32 cellular contexts compared by ENCODE assay signal in the genomic region with DNA sequence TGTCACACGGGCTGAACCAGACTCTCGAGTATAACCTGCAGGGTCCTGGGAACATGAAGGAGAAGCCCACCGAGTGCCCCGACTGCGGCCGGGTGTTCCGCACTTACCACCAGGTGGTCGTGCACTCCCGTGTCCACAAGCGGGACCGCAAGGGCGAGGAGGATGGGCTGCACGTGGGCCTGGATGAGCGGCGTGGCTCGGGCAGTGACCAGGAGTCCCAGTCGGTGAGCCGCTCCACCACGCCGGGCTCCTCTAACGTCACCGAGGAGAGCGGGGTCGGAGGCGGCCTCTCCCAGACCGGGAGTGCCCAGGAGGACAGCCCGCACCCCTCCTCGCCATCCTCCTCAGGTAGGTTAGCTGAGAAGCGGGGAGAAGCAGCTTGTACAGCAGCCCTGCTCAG.
"Had no signal": no experiment of that assay in that cellular context is flagged by ENCODE, and none has a peak within 500 bp of the region (broad histone marks: within the 10 kb centered on the region; RNA-seq: fewer than 3 reads in every experiment).

No MANE protein-coding gene starts in this region.

- H3K27ac ChIP-seq: adrenal gland, body of pancreas, brain microvascular endothelial cell, breast epithelium, VCaP had no signal

- DNase-seq: activated B cell treated with CpG ODN at 0.5 μM for 24 hours; activated CD4-positive, alpha-beta memory T cell treated with anti-CD3 and anti-CD28 coated beads for 36 hours; activated CD4-positive, alpha-beta T cell treated with anti-CD3 and anti-CD28 coated beads for 4 hours; activated CD4-positive, alpha-beta T cell treated with anti-CD3 and anti-CD28 coated beads, Interleukin-2, amount 10 ng/mL, durations not matched to agents 24 days and 14 days; activated CD4-positive, alpha-beta T cell treated with anti-CD3 and anti-CD28 coated beads, Interleukin-2, amount 50 U/mL, for 1 hour; activated CD4-positive, alpha-beta T cell treated with anti-CD3 and anti-CD28 coated beads, Interleukin-2, amount 50 U/mL, for 4 hours; activated CD4-positive, CD25-positive, alpha-beta regulatory T cell treated with anti-CD3 and anti-CD28 coated beads, Interleukin-2, amount 50 U/mL, for 72 hours; activated CD8-positive, alpha-beta memory T cell treated with anti-CD3 and anti-CD28 coated beads, Interleukin-2, amount 50 U/mL, for 4 hours; activated CD8-positive, alpha-beta T cell treated with anti-CD3 and anti-CD28 coated beads for 36 hours; activated effector memory CD4-positive, alpha-beta T cell treated with anti-CD3 and anti-CD28 coated beads, Interleukin-2, amount 50 U/mL, for 16 hours; activated gamma-delta T cell treated with Interleukin-2 at 50 U/mL for 16 hours; activated naive CD4-positive, alpha-beta T cell; activated naive CD4-positive, alpha-beta T cell treated with anti-CD3 and anti-CD28 coated beads for 36 hours; activated naive CD4-positive, alpha-beta T cell treated with anti-CD3 and anti-CD28 coated beads, Interleukin-2, amount 50 U/mL, for 16 hours; activated naive CD8-positive, alpha-beta T cell treated with anti-CD3 and anti-CD28 coated beads for 36 hours; activated T-cell treated with anti-CD3 and anti-CD28 coated beads for 4 hours; activated T-cell treated with anti-CD3 and anti-CD28 coated beads, Interleukin-2, amount 50 U/mL, for 1 hour; activated T-cell treated with anti-CD3 and anti-CD28 coated beads, Interleukin-2, amount 50 U/mL, for 4 hours; activated T-cell treated with anti-CD3 and anti-CD28 coated beads, Interleukin-2, amount 50 U/mL, for 72 hours; adrenal gland; amniotic stem cell; aorta; body of pancreas; brain microvascular endothelial cell; central memory CD4-positive, alpha-beta T cell; T-cell; T-helper 17 cell; T-helper 9 cell had no signal

- H3K27me3 ChIP-seq: adrenal gland, body of pancreas, brain microvascular endothelial cell had no signal

- H3K4me3 ChIP-seq: adrenal gland, body of pancreas, breast epithelium had no signal

- H3K9me3 ChIP-seq: adrenal gland, body of pancreas, breast epithelium had no signal

- ATAC-seq: activated CD8-positive, alpha-beta T cell treated with anti-CD3 and anti-CD28 coated beads for 36 hours; activated naive CD4-positive, alpha-beta T cell treated with anti-CD3 and anti-CD28 coated beads, Interleukin-2, amount 50 U/mL, for 72 hours; activated T-cell treated with anti-CD3 and anti-CD28 coated beads, Interleukin-2, amount 50 U/mL, for 4 hours; activated T-cell treated with anti-CD3 and anti-CD28 coated beads, Interleukin-2, amount 50 U/mL, for 72 hours; activated T-helper 17 cell treated with anti-CD3 and anti-CD28 coated beads, Interleukin-2, amount 50 U/mL, for 72 hours; body of pancreas; T-cell; T-helper 17 cell had no signal

- H3K36me3 ChIP-seq: adrenal gland, brain microvascular endothelial cell, breast epithelium had no signal

- H3K4me1 ChIP-seq: breast epithelium had no signal
